ENCODE assay signal across 9 cellular contexts in the genomic region with DNA sequence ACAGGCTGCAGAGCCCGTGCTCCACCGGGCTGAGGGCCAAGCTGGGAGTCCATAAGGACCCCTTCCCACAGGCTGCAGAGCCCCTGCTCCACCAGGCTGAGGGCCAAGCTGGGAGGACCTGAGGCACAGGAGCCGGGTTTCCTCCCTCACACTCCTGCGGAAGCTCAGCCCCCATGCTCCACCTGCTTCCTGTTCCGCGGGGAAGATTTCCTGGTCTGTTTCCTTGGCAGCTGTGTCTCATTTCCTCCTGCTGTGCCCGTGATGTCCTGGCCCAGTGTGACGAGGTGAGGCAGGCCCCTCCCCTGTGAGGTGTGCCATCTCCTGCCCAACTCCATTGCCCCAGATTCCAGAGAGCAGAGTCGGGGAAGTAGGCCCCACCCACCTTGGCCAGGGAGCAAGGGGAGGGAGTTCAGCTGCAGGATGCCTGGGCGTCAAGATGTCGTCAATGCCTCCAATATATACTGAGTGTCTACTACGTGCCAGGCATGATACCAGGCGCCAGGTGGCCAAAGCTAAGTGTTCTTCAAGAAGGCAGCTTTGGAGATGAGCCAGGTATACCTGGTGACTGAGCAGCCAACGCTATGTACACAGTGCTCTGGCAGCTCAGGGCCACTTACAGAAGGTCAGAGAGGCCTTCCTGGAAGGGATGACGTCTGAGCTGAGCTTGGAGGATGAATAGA. TPM values are rescaled to one million over a fixed set of nuclear protein-coding genes. Genes with fewer than 3 reads are reported as not detected.
DNase-seq lines count a peak whose midpoint lies in the region; ATAC-seq and TF ChIP-seq lines count a peak whose summit lies in the region.
"Had no signal": no experiment of that assay in that cellular context is flagged by ENCODE, and none has a peak within 500 bp of the region (broad histone marks: within the 10 kb centered on the region; RNA-seq: fewer than 3 reads in every experiment).

No MANE protein-coding gene starts in this region.

- H3K36me3 ChIP-seq in gastroesophageal sphincter (no peaks in the 10 kb centered on the region), stomach (no peaks in the 10 kb centered on the region)

- H3K4me3 ChIP-seq in gastroesophageal sphincter: no peak overlapping the region
- no peak overlapping the region for H3K4me3 ChIP-seq in stomach

- TF ChIP-seq EP300 in gastroesophageal sphincter (IDR thresholded peaks at IDR 0.05) (no peak), stomach (IDR thresholded peaks at IDR 0.05) (no peak)

- H3K27me3 ChIP-seq in gastroesophageal sphincter (no peaks in the 10 kb centered on the region), stomach (no peaks in the 10 kb centered on the region), foreskin keratinocyte (peaks cover 19% of the 10 kb centered on the region)

- H3K4me1 ChIP-seq in gastroesophageal sphincter: peaks cover 0 to 54% (median 16%) of the 10 kb centered on the region in 3 donors
- H3K4me1 ChIP-seq in stomach: peaks cover 17 to 42% (median 31%) of the 10 kb centered on the region in 4 donors
- H3K4me1 ChIP-seq in foreskin keratinocyte: no peaks in the 10 kb centered on the region

- DNase-seq in DMS 273 (lab: John Stamatoyannopoulos, UW; ENCODE audit: unreplicated experiment) (peak; percentile 61), DMS 273 treated with DMSO at 0.1 percent for 48 hours (lab: John Stamatoyannopoulos, UW) (no peak), NCI-H510A treated with DMSO at 0.1 percent for 48 hours (lab: John Stamatoyannopoulos, UW) (peak; percentile 98), stomach (peak; percentile 95), HCEC 1CT (no peak), foreskin keratinocyte (no peak)
- no peak for DNase-seq in activated CD4-positive, alpha-beta T cell treated with anti-CD3 and anti-CD28 coated beads, Interleukin-2, amount 50 U/mL, for 48 hours
- DNase-seq: 8988T had no signal

- H3K27ac ChIP-seq in gastroesophageal sphincter (peak overlapping the region in 2 of 4 donors; percentile 23 to 42), stomach (peak overlapping the region; percentile 34 to 80 (median 71)), foreskin keratinocyte (no peak overlapping the region)

- ATAC-seq in gastroesophageal sphincter (peak; percentile 32), foreskin keratinocyte (no peak)

- TF ChIP-seq CTCF in gastroesophageal sphincter (IDR thresholded peaks at IDR 0.05): no peak
- peak in 2 of 7 experiments; percentile 29 to 36 for TF ChIP-seq CTCF in stomach (IDR thresholded peaks at IDR 0.05)
- no peak for TF ChIP-seq CTCF in foreskin keratinocyte (conservative IDR thresholded peaks at IDR 0.05)

- H3K9me3 ChIP-seq in gastroesophageal sphincter: no peaks in the 10 kb centered on the region
- H3K9me3 ChIP-seq in stomach: no peaks in the 10 kb centered on the region

- TF ChIP-seq POLR2A in gastroesophageal sphincter (IDR thresholded peaks at IDR 0.05) (no peak), stomach (IDR thresholded peaks at IDR 0.05) (no peak)

- intact Hi-C loops in stomach (cut with DNase I; ENCODE audit: low total_unique reads): no loop called here

- 66 to 67% methylated on average over 3 to 5 of the region's 15 CpGs for WGBS in gastroesophageal sphincter (ENCODE audit: low coverage in 1 of 2), 2 donors
- 26 to 41% (median 35%) methylated on average over 11 to 15 of the region's 15 CpGs for WGBS in stomach, 5 donors

RNA-seq across cellular contexts. Expression of a gene that starts 58.8 kb away (rescaled TPM):
- 10 to 100 TPM; 11.4 to 35.8 (median 18.0) TPM for total RNA-seq in gastroesophageal sphincter
- total RNA-seq in stomach: 10 to 100 TPM in 4 of 5 donors, 1 to 10 TPM in 1; 8.2 to 33.0 (median 17.3) TPM
- 1 to 10 TPM; 3.0 to 4.7 (median 4.7) TPM for polyA plus RNA-seq in stomach
- 46.1 and 50.4 TPM in 2 replicates for total RNA-seq in foreskin keratinocyte
- polyA plus RNA-seq in foreskin keratinocyte: 8.8 and 12.3 TPM in 2 replicates

Comparison
In these comparisons a context has a peak if more than half of its experiments do, and no peak if none do; other contexts are left out.
1. DNase-seq: peak in DMS 273 (single experiment), NCI-H510A treated with DMSO at 0.1 percent for 48 hours (single experiment) and stomach (single experiment); none in DMS 273 treated with DMSO at 0.1 percent for 48 hours (single experiment), activated CD4-positive, alpha-beta T cell treated with anti-CD3 and anti-CD28 coated beads, Interleukin-2, amount 50 U/mL, for 48 hours (0 of 2), HCEC 1CT (single experiment) and foreskin keratinocyte (0 of 2).